Comparison of ENCODE assay signal across 1 cellular context in the genomic region with DNA sequence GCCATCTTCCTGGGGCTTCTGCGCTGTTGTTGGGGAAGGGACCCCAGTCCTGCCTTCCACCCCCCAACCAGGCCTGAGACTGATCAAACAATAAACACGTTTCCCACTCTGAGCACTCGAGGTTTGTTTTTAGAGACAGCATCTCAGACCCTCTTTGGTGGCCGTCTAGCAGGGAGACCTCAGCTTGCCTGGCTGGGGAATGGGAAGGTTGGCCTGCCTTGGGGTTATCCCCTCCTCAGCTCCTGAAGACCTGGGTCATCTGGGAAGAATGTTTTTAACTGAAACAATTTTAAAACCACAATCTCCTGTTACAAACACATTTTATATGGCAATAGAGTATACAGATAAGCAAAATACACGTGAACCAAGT.
TF ChIP-seq lines count a peak whose summit lies in the region.

No MANE protein-coding gene starts in this region.

TF ChIP-seq in K562, 482 proteins besides CTCF, POLR2A, EP300 and RAD21:
- TF ChIP-seq, protein P1, sequence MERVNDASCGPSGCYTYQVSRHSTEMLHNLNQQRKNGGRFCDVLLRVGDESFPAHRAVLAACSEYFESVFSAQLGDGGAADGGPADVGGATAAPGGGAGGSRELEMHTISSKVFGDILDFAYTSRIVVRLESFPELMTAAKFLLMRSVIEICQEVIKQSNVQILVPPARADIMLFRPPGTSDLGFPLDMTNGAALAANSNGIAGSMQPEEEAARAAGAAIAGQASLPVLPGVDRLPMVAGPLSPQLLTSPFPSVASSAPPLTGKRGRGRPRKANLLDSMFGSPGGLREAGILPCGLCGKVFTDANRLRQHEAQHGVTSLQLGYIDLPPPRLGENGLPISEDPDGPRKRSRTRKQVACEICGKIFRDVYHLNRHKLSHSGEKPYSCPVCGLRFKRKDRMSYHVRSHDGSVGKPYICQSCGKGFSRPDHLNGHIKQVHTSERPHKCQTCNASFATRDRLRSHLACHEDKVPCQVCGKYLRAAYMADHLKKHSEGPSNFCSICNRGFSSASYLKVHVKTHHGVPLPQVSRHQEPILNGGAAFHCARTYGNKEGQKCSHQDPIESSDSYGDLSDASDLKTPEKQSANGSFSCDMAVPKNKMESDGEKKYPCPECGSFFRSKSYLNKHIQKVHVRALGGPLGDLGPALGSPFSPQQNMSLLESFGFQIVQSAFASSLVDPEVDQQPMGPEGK (CRISPR knock-in tag; IDR thresholded peaks at IDR 0.05; ENCODE audit: borderline replicate concordance): no peak
- TF ChIP-seq, protein P2, sequence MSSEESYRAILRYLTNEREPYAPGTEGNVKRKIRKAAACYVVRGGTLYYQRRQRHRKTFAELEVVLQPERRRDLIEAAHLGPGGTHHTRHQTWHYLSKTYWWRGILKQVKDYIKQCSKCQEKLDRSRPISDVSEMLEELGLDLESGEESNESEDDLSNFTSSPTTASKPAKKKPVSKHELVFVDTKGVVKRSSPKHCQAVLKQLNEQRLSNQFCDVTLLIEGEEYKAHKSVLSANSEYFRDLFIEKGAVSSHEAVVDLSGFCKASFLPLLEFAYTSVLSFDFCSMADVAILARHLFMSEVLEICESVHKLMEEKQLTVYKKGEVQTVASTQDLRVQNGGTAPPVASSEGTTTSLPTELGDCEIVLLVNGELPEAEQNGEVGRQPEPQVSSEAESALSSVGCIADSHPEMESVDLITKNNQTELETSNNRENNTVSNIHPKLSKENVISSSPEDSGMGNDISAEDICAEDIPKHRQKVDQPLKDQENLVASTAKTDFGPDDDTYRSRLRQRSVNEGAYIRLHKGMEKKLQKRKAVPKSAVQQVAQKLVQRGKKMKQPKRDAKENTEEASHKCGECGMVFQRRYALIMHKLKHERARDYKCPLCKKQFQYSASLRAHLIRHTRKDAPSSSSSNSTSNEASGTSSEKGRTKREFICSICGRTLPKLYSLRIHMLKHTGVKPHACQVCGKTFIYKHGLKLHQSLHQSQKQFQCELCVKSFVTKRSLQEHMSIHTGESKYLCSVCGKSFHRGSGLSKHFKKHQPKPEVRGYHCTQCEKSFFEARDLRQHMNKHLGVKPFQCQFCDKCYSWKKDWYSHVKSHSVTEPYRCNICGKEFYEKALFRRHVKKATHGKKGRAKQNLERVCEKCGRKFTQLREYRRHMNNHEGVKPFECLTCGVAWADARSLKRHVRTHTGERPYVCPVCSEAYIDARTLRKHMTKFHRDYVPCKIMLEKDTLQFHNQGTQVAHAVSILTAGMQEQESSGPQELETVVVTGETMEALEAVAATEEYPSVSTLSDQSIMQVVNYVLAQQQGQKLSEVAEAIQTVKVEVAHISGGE (CRISPR knock-in tag; IDR thresholded peaks at IDR 0.05): peak in 1 of 3 experiments; percentile 39; a peak in 1 of 6 replicates
